ENCODE assay signal across 1 cellular context in the genomic region with DNA sequence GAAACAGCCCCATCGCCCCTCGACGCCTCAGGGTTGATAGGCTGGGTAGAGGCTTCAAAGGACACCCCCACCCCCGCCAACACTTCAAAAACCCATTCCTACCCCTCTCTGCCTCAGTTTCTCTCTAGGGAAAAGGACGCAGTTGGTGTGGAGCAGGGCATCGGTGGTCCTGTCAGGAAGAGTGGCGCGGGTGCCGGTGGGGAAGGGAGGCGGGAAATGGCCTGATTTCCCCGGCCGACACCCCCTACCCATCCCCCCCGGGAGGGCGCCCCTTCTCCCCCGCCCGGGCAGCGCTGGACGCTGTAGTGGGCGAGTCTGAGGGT.
TF ChIP-seq lines count a peak whose summit lies in the region.

No MANE protein-coding gene starts in this region.

TF ChIP-seq in K562, 482 proteins besides CTCF, POLR2A, EP300 and RAD21:
- TF ChIP-seq NR3C1 (CRISPR knock-in tag; IDR thresholded peaks at IDR 0.05) = 0 out of 2 replicates have a peak, but pooled peaks have one; percentile 12
- no peak for TF ChIP-seq HDAC2 (IDR thresholded peaks at IDR 0.05)
- no peak for TF ChIP-seq SMC3 (conservative IDR thresholded peaks at IDR 0.05; ENCODE audit: insufficient read depth, low read depth, low read length)
- peak; percentile 83; the same call in 1 of the 2 replicates for TF ChIP-seq ZC3H4 (CRISPR knock-in tag; IDR thresholded peaks at IDR 0.05; ENCODE audit: borderline replicate concordance)
- TF ChIP-seq, protein P1, sequence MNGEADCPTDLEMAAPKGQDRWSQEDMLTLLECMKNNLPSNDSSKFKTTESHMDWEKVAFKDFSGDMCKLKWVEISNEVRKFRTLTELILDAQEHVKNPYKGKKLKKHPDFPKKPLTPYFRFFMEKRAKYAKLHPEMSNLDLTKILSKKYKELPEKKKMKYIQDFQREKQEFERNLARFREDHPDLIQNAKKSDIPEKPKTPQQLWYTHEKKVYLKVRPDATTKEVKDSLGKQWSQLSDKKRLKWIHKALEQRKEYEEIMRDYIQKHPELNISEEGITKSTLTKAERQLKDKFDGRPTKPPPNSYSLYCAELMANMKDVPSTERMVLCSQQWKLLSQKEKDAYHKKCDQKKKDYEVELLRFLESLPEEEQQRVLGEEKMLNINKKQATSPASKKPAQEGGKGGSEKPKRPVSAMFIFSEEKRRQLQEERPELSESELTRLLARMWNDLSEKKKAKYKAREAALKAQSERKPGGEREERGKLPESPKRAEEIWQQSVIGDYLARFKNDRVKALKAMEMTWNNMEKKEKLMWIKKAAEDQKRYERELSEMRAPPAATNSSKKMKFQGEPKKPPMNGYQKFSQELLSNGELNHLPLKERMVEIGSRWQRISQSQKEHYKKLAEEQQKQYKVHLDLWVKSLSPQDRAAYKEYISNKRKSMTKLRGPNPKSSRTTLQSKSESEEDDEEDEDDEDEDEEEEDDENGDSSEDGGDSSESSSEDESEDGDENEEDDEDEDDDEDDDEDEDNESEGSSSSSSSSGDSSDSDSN (IDR thresholded peaks at IDR 0.05; ENCODE audit: borderline replicate concordance in 1 of 2, low read depth in 2 of 2, low read length in 2 of 2) = no peak
- TF ChIP-seq TARDBP (IDR thresholded peaks at IDR 0.05) = no peak
- no peak for TF ChIP-seq CEBPG (CRISPR knock-in tag; IDR thresholded peaks at IDR 0.05)
- TF ChIP-seq CEBPG (tag; conservative IDR thresholded peaks at IDR 0.05 in 1 of 2, IDR thresholded peaks at IDR 0.05 in 1 of 2) = no peak
- TF ChIP-seq BRCA1 (IDR thresholded peaks at IDR 0.05) = no peak
- TF ChIP-seq BRCA1 (CRISPR knock-in tag; IDR thresholded peaks at IDR 0.05) = no peak
- TF ChIP-seq ZNF445 (CRISPR knock-in tag; IDR thresholded peaks at IDR 0.05; ENCODE audit: low read depth) = no peak
- 0 out of 2 replicates have a peak, but pooled peaks have one; percentile 57 for TF ChIP-seq ZNF282 (CRISPR knock-in tag; IDR thresholded peaks at IDR 0.05)
- no peak for TF ChIP-seq HMG20B (CRISPR knock-in tag; IDR thresholded peaks at IDR 0.05)
- no peak for TF ChIP-seq SAFB2 (IDR thresholded peaks at IDR 0.05; ENCODE audit: borderline replicate concordance, low read depth, low read length, severe bottlenecking)
- 0 out of 2 replicates have a peak, but pooled peaks have one; percentile 42 for TF ChIP-seq TGIF2 (CRISPR knock-in tag; IDR thresholded peaks at IDR 0.05)
- no peak for TF ChIP-seq ZNF324 (CRISPR knock-in tag; IDR thresholded peaks at IDR 0.05)
- no peak for TF ChIP-seq ZNF644 (tag; IDR thresholded peaks at IDR 0.05; ENCODE audit: low read depth)
- no peak for TF ChIP-seq L3MBTL2 (IDR thresholded peaks at IDR 0.05)
